In genomic region chr2:239297142-239298125, GRCh38 we compare ENCODE assay signal across 8 cellular contexts.
DNase-seq lines count a peak whose midpoint lies in the region; ATAC-seq and TF ChIP-seq lines count a peak whose summit lies in the region.

No MANE protein-coding gene starts in this region.

- H3K9me3 Mint-ChIP-seq in activated CD4-positive, alpha-beta T cell treated with anti-CD3 and anti-CD28 coated beads for 36 hours (ENCODE audit: low read depth), result no peaks in the 10 kb centered on the region
- no peaks in the 10 kb centered on the region for H3K9me3 Mint-ChIP-seq in activated naive CD8-positive, alpha-beta T cell (ENCODE audit: low read depth)

- peak overlapping the region; percentile 63 for H3K4me3 Mint-ChIP-seq in activated CD4-positive, alpha-beta T cell treated with anti-CD3 and anti-CD28 coated beads for 36 hours
- peak overlapping the region; percentile 91 for H3K4me3 Mint-ChIP-seq in activated naive CD8-positive, alpha-beta T cell

- ATAC-seq in activated CD4-positive, alpha-beta T cell treated with anti-CD3 and anti-CD28 coated beads for 36 hours, result no peak
- ATAC-seq in left colon, result no peak
- no peak for ATAC-seq in GM21515 (IDR thresholded peaks at IDR 0.05; ENCODE audit: unreplicated experiment)

- H3K9me3 ChIP-seq in stomach, result no peaks in the 10 kb centered on the region

- no peak for DNase-seq in activated CD4-positive, alpha-beta T cell treated with anti-CD3 and anti-CD28 coated beads for 36 hours
- DNase-seq in activated CD4-positive, alpha-beta T cell treated with anti-CD3 and anti-CD28 coated beads, Interleukin-2, amount 50 U/mL, for 4 hours, result no peak
- DNase-seq in left colon (peak; percentile 10 to 27), stomach (no peak), 8988T (no peak), occipital lobe (lab: John Stamatoyannopoulos, UW) (no peak)

- H3K36me3 Mint-ChIP-seq in activated CD4-positive, alpha-beta T cell treated with anti-CD3 and anti-CD28 coated beads for 36 hours (ENCODE audit: low read depth), result peaks cover 1% of the 10 kb centered on the region
- H3K36me3 Mint-ChIP-seq in activated naive CD8-positive, alpha-beta T cell, result no peaks in the 10 kb centered on the region

- no peaks in the 10 kb centered on the region for H3K36me3 ChIP-seq in stomach

- TF ChIP-seq CTCF in stomach (IDR thresholded peaks at IDR 0.05), result no peak

- peak overlapping the region; percentile 30 to 86 (median 68) for H3K27ac ChIP-seq in stomach

- TF ChIP-seq POLR2A in stomach (IDR thresholded peaks at IDR 0.05), result no peak

- peaks cover 70 to 98% (median 86%) of the 10 kb centered on the region in 4 donors for H3K4me1 ChIP-seq in stomach

- peaks cover 69% of the 10 kb centered on the region for H3K4me1 Mint-ChIP-seq in activated CD4-positive, alpha-beta T cell treated with anti-CD3 and anti-CD28 coated beads for 36 hours
- peaks cover 76% of the 10 kb centered on the region for H3K4me1 Mint-ChIP-seq in activated naive CD8-positive, alpha-beta T cell (ENCODE audit: low read depth)

- 78 to 83% (median 80%) methylated on average over 20 to 22 of the region's 22 CpGs for WGBS in stomach, 5 donors

- peak overlapping the region in 2 of 4 donors; percentile 5 to 22 for H3K4me3 ChIP-seq in stomach

- intact Hi-C loops in activated CD4-positive, alpha-beta T cell treated with anti-CD3 and anti-CD28 coated beads for 36 hours (cut with DNase I, micrococcal nuclease), result loop anchor here (1.0 to 5.0 kb wide), 6 partner anchors 22 to 83 kb away; no protein-coding TSS in a partner anchor
- intact Hi-C loops in left colon (cut with DNase I, micrococcal nuclease), result no loop called here
- intact Hi-C loops in stomach (cut with DNase I; ENCODE audit: low total_unique reads), result no loop called here

- no peaks in the 10 kb centered on the region for H3K27me3 ChIP-seq in stomach

- CTCF ChIA-PET in activated CD4-positive, alpha-beta T cell treated with anti-CD3 and anti-CD28 coated beads for 36 hours (lab: Charles Lee), result interaction anchor here (0.6 to 1.5 kb wide), 6 partner anchors 10 to 84 kb away, joined by 3 to 5 read pairs (median 3); no protein-coding TSS in a partner anchor

- peaks cover 8% of the 10 kb centered on the region for H3K27me3 Mint-ChIP-seq in activated CD4-positive, alpha-beta T cell treated with anti-CD3 and anti-CD28 coated beads for 36 hours
- H3K27me3 Mint-ChIP-seq in activated naive CD8-positive, alpha-beta T cell, result no peaks in the 10 kb centered on the region

- peak overlapping the region; percentile 71 for H3K27ac Mint-ChIP-seq in activated CD4-positive, alpha-beta T cell treated with anti-CD3 and anti-CD28 coated beads for 36 hours
- H3K27ac Mint-ChIP-seq in activated naive CD8-positive, alpha-beta T cell, result peak overlapping the region; percentile 94

- no peak for TF ChIP-seq EP300 in stomach (IDR thresholded peaks at IDR 0.05)

- POLR2A ChIA-PET in activated CD4-positive, alpha-beta T cell treated with anti-CD3 and anti-CD28 coated beads for 36 hours (lab: Charles Lee), result interaction anchor here (0.8 to 1.5 kb wide), 2 partner anchors 22 to 84 kb away, joined by 3 to 6 read pairs; no protein-coding TSS in a partner anchor

Comparison
In these comparisons a context has a peak if more than half of its experiments do, and no peak if none do; other contexts are left out.
1. DNase-seq: peak in left colon (2 of 2); none in activated CD4-positive, alpha-beta T cell treated with anti-CD3 and anti-CD28 coated beads for 36 hours (single experiment), activated CD4-positive, alpha-beta T cell treated with anti-CD3 and anti-CD28 coated beads, Interleukin-2, amount 50 U/mL, for 4 hours (0 of 2), stomach (single experiment), 8988T (single experiment) and occipital lobe (single experiment).
2. intact Hi-C loops: an anchor here in activated CD4-positive, alpha-beta T cell treated with anti-CD3 and anti-CD28 coated beads for 36 hours (1.0 to 5.0 kb wide); none called in left colon and stomach.